In genomic region chr6:53547815-53548496, GRCh38 we compare ENCODE assay signal across 7 cellular contexts.
DNase-seq lines count a peak whose midpoint lies in the region; ATAC-seq, FAIRE-seq and TF ChIP-seq lines count a peak whose summit lies in the region.

No MANE protein-coding gene starts in this region.

- DNase-seq in GM18507 (ENCODE audit: extremely low spot score, insufficient read length, low read depth), result peak; percentile 88
- peak; percentile 94 for DNase-seq in NCI-H2029 (lab: John Stamatoyannopoulos, UW)
- peak; percentile 89 for DNase-seq in T-helper 9 cell
- DNase-seq in astrocyte of the spinal cord (ENCODE audit: low read depth, low spot score), result peak; percentile 98
- peak; percentile 87 to 98 (median 95) for DNase-seq in hypothalamus (lab: John Stamatoyannopoulos, UW)
- DNase-seq in retinal pigment epithelial cell (ENCODE audit: low read depth), result peak; percentile 91

- TF ChIP-seq CTCF in astrocyte of the spinal cord (IDR thresholded peaks at IDR 0.05; ENCODE audit: low read depth, low read length) (no peak), retinal pigment epithelial cell (conservative IDR thresholded peaks at IDR 0.05; ENCODE audit: low read depth, low read length) (no peak)

- ATAC-seq in HG02973 (IDR thresholded peaks at IDR 0.05; ENCODE audit: unreplicated experiment), result peak; percentile 67

- H3K4me3 ChIP-seq in astrocyte of the spinal cord (ENCODE audit: low read depth, low read length) (peak overlapping the region; percentile 70), retinal pigment epithelial cell (ENCODE audit: low read length) (peak overlapping the region; percentile 86)

- in situ Hi-C loops in astrocyte of the spinal cord (cut with HindIII; ENCODE audit: low sequenced_read_pairs), result no loop called here

- FAIRE-seq in GM18507 (lab: Jason Lieb, UNC), result peak; percentile 86

Comparison
In these comparisons a context has a peak if more than half of its experiments do, and no peak if none do; other contexts are left out.
1. Peak in every context shown above with its lines: DNase-seq, ATAC-seq and H3K4me3 ChIP-seq.